7 cellular contexts compared by ENCODE assay signal in genomic region chr14:105168979-105169507, GRCh38. TPM values are rescaled to one million over a fixed set of nuclear protein-coding genes. Genes with fewer than 3 reads are reported as not detected.
DNase-seq lines count a peak whose midpoint lies in the region; ATAC-seq, FAIRE-seq and TF ChIP-seq lines count a peak whose summit lies in the region.

No MANE protein-coding gene starts in this region.

- ATAC-seq in HG02798 (IDR thresholded peaks at IDR 0.05; ENCODE audit: poor library complexity, unreplicated experiment), result no peak
- ATAC-seq in HG02610 (IDR thresholded peaks at IDR 0.05; ENCODE audit: unreplicated experiment), result no peak

- intact Hi-C loops in testis (cut with DNase I; ENCODE audit: low total_unique reads), result no loop called here

- H3K27ac Mint-ChIP-seq in astrocyte (ENCODE audit: unreplicated experiment), result no peak overlapping the region

- H3K36me3 Mint-ChIP-seq in astrocyte (ENCODE audit: low read depth, unreplicated experiment), result no peaks in the 10 kb centered on the region

- H2AFZ ChIP-seq in OCI-LY1 (ENCODE audit: low read length) (no peak overlapping the region), astrocyte (ENCODE audit: low read depth, low read length) (no peak overlapping the region)

- H3K9me3 Mint-ChIP-seq in astrocyte (ENCODE audit: unreplicated experiment), result no peaks in the 10 kb centered on the region

- no peak for DNase-seq in GM20000 (ENCODE audit: low spot score)
- no peak for DNase-seq in astrocyte (ENCODE audit: low read depth)
- DNase-seq in kidney tubule cell (ENCODE audit: low spot score), result peak; percentile 14
- no peak for DNase-seq in testis

- TF ChIP-seq CTCF in GM20000 (IDR thresholded peaks at IDR 0.05; ENCODE audit: extremely low read depth, missing control alignments) (peak; percentile 59), OCI-LY1 (IDR thresholded peaks at IDR 0.05; ENCODE audit: low read length) (peak; percentile 86), astrocyte (IDR thresholded peaks at IDR 0.05; ENCODE audit: insufficient read depth, low read depth, low read length) (no peak), testis (IDR thresholded peaks at IDR 0.05) (peak in 1 of 3 experiments; percentile 15)

- H3K4me1 ChIP-seq in OCI-LY1 (ENCODE audit: insufficient read depth, low read length, severe bottlenecking), result peaks cover 11% of the 10 kb centered on the region
- H3K4me1 ChIP-seq in astrocyte (ENCODE audit: insufficient read depth, low read length), result peaks cover 4% of the 10 kb centered on the region
- peaks cover 4% of the 10 kb centered on the region for H3K4me1 ChIP-seq in testis

- no peak for FAIRE-seq in astrocyte (lab: Jason Lieb, UNC)

- no peaks in the 10 kb centered on the region for H3F3A ChIP-seq in OCI-LY1 (ENCODE audit: insufficient read depth, low read length)

- H3K36me3 ChIP-seq in OCI-LY1 (ENCODE audit: insufficient read depth, low read length) (no peaks in the 10 kb centered on the region), astrocyte (ENCODE audit: insufficient read depth, low read length) (no peaks in the 10 kb centered on the region), testis (ENCODE audit: low read depth, missing control alignments) (no peaks in the 10 kb centered on the region)

- H3K79me2 ChIP-seq in OCI-LY1 (ENCODE audit: insufficient read depth, low read length), result no peaks in the 10 kb centered on the region
- H3K79me2 ChIP-seq in astrocyte (ENCODE audit: insufficient read depth, low read length), result no peaks in the 10 kb centered on the region

- no peaks in the 10 kb centered on the region for H4K20me1 ChIP-seq in OCI-LY1 (ENCODE audit: insufficient read depth, low read length)
- H4K20me1 ChIP-seq in astrocyte (ENCODE audit: insufficient read depth, low read length), result peaks cover 12% of the 10 kb centered on the region

- no peaks in the 10 kb centered on the region for H3K9me2 ChIP-seq in OCI-LY1 (ENCODE audit: low read depth, low read length)

- 24 to 32% methylated on average over 3 to 27 of the region's 54 CpGs for WGBS in testis, 2 donors

- peak overlapping the region; percentile 66 for H3K4me3 Mint-ChIP-seq in astrocyte (ENCODE audit: unreplicated experiment)

- peak overlapping the region; percentile 75 for H3K4me2 ChIP-seq in OCI-LY1 (ENCODE audit: low read length)
- peak overlapping the region; percentile 50 for H3K4me2 ChIP-seq in astrocyte (ENCODE audit: low read length)

- H3K4me1 Mint-ChIP-seq in astrocyte (ENCODE audit: low read depth, unreplicated experiment), result no peaks in the 10 kb centered on the region

- H3K9me3 ChIP-seq in OCI-LY1 (ENCODE audit: low read length) (no peaks in the 10 kb centered on the region), astrocyte (ENCODE audit: insufficient read depth, low read depth, low read length) (no peaks in the 10 kb centered on the region), testis (no peaks in the 10 kb centered on the region)

- no peak for TF ChIP-seq POLR2A in testis (IDR thresholded peaks at IDR 0.05)

- H3K4me3 ChIP-seq in OCI-LY1 (ENCODE audit: low read depth, low read length, poor library complexity, severe bottlenecking) (peak overlapping the region; percentile 52), astrocyte (ENCODE audit: insufficient read depth, low read depth, low read length) (no peak overlapping the region), testis (peak overlapping the region; percentile 24 to 26)

- H3K27me3 ChIP-seq in OCI-LY1 (ENCODE audit: insufficient read depth, low read length) (peaks cover 10% of the 10 kb centered on the region; the same call in 1 of the 2 replicates), astrocyte (ENCODE audit: insufficient read depth, low read length) (peaks cover 17% of the 10 kb centered on the region), testis (no peaks in the 10 kb centered on the region)

- no peak overlapping the region for H3K27ac ChIP-seq in OCI-LY1 (ENCODE audit: low read depth, low read length, poor library complexity, severe bottlenecking)
- no peak overlapping the region for H3K27ac ChIP-seq in astrocyte (ENCODE audit: low read depth, low read length)
- H3K27ac ChIP-seq in testis, result no peak overlapping the region

- peak overlapping the region; percentile 23; the same call in 1 of the 2 replicates for H3K9ac ChIP-seq in OCI-LY1 (ENCODE audit: low read length)
- no peak overlapping the region for H3K9ac ChIP-seq in astrocyte (ENCODE audit: low read length)

- peaks cover 23% of the 10 kb centered on the region for H3K27me3 Mint-ChIP-seq in astrocyte (ENCODE audit: low read depth, unreplicated experiment)

RNA-seq across cellular contexts. Expression of gene JAG2, which starts 0.5 kb away (rescaled TPM):
- total RNA-seq in astrocyte, result 5.8 and 6.6 TPM in 2 replicates
- 10 to 100 TPM; 20.4 to 21.3 TPM for total RNA-seq in testis
- 12.9 TPM for polyA plus RNA-seq in testis (ENCODE audit: insufficient read depth, low read depth, low replicate concordance)

RNA-seq across cellular contexts. Expression of gene NUDT14, which starts 12.1 kb away (rescaled TPM):
- total RNA-seq in astrocyte, result 11.9 and 17.5 TPM in 2 replicates
- 10 to 100 TPM; 22.0 to 40.0 TPM for total RNA-seq in testis
- polyA plus RNA-seq in testis (ENCODE audit: insufficient read depth, low read depth, low replicate concordance), result 28.1 TPM
